ENCODE assay signal across 15 cellular contexts in genomic region chr18:3254725-3255124, GRCh38. TPM values are rescaled to one million over a fixed set of nuclear protein-coding genes. Genes with fewer than 3 reads are reported as not detected.
DNase-seq lines count a peak whose midpoint lies in the region; ATAC-seq and TF ChIP-seq lines count a peak whose summit lies in the region.
"Had no signal": no experiment of that assay in that cellular context is flagged by ENCODE, and none has a peak within 500 bp of the region (broad histone marks: within the 10 kb centered on the region; RNA-seq: fewer than 3 reads in every experiment).

No MANE protein-coding gene starts in this region.

- TF ChIP-seq POLR2A in gastrocnemius medialis (IDR thresholded peaks at IDR 0.05), result no peak

- peak overlapping the region; percentile 99 for H3K27ac ChIP-seq in gastrocnemius medialis
- H3K27ac ChIP-seq in MM.1S (ENCODE audit: low read length), result no peak overlapping the region

- H3K4me1 Mint-ChIP-seq in T-helper 2 cell treated with Interferon-gamma antibody and Interleukin-4, amounts not matched to agents 5 μg/mL and 100 μg/mL, for 36 hours (ENCODE audit: low read depth), result peaks cover 79% of the 10 kb centered on the region
- H3K4me1 Mint-ChIP-seq in effector memory CD8-positive, alpha-beta T cell (ENCODE audit: low read depth in 2 of 2), result peaks cover 47 to 79% of the 10 kb centered on the region in 2 donors

- H3K79me2 ChIP-seq in Loucy (ENCODE audit: insufficient read depth, low read length) (peaks cover 73% of the 10 kb centered on the region), MM.1S (ENCODE audit: low read length) (peaks cover 50% of the 10 kb centered on the region)

- ATAC-seq in effector memory CD8-positive, alpha-beta T cell (replicated peaks), result no peak
- ATAC-seq in gastrocnemius medialis, result no peak
- ATAC-seq in GM18907 (IDR thresholded peaks at IDR 0.05; ENCODE audit: unreplicated experiment), result no peak
- ATAC-seq: right lobe of liver had no signal

- intact Hi-C loops in gastrocnemius medialis (cut with DNase I; ENCODE audit: low total_unique reads), result loop anchor here (10.0 kb wide), 1 partner anchor 600 kb away; the partner anchor contains the start of gene SMCHD1

- H3K27me3 ChIP-seq in Loucy (ENCODE audit: insufficient read depth, low read length, poor library complexity, severe bottlenecking), result no peaks in the 10 kb centered on the region
- no peaks in the 10 kb centered on the region for H3K27me3 ChIP-seq in gastrocnemius medialis
- no peaks in the 10 kb centered on the region for H3K27me3 ChIP-seq in MM.1S (replicated peaks; ENCODE audit: insufficient read depth, low read length)
- H3K27me3 ChIP-seq: right lobe of liver had no signal

- TF ChIP-seq CTCF in Loucy (conservative IDR thresholded peaks at IDR 0.05; ENCODE audit: low read length) (no peak), gastrocnemius medialis (IDR thresholded peaks at IDR 0.05 in 4 of 5, conservative IDR thresholded peaks at IDR 0.05 in 1 of 5) (no peak), MM.1S (IDR thresholded peaks at IDR 0.05; ENCODE audit: low read length) (no peak)

- H3K27ac Mint-ChIP-seq in T-helper 2 cell treated with Interferon-gamma antibody and Interleukin-4, amounts not matched to agents 5 μg/mL and 100 μg/mL, for 36 hours, result peak overlapping the region; percentile 73
- peak overlapping the region; percentile 78 to 86 for H3K27ac Mint-ChIP-seq in effector memory CD8-positive, alpha-beta T cell

- H3K4me3 ChIP-seq in Loucy (ENCODE audit: low read length, poor library complexity, severe bottlenecking) (no peak overlapping the region), gastrocnemius medialis (peak overlapping the region in 2 of 4 donors; percentile 5 to 98), MM.1S (ENCODE audit: low read length) (no peak overlapping the region)
- H3K4me3 ChIP-seq: right lobe of liver had no signal

- in situ Hi-C loops in gastrocnemius medialis (cut with MboI; ENCODE audit: low sequenced_read_pairs in 4 of 4), result loop anchor here in 1 of 4 donors (25.0 kb wide), 1 partner anchor 692 kb away; the partner anchor contains the start of genes METTL4 and NDC80

- peaks cover 85% of the 10 kb centered on the region for H3K36me3 Mint-ChIP-seq in T-helper 2 cell treated with Interferon-gamma antibody and Interleukin-4, amounts not matched to agents 5 μg/mL and 100 μg/mL, for 36 hours (ENCODE audit: low read depth)
- peaks cover 67% of the 10 kb centered on the region for H3K36me3 Mint-ChIP-seq in effector memory CD8-positive, alpha-beta T cell (ENCODE audit: insufficient read depth)

- H3K9me3 Mint-ChIP-seq in T-helper 2 cell treated with Interferon-gamma antibody and Interleukin-4, amounts not matched to agents 5 μg/mL and 100 μg/mL, for 36 hours, result no peaks in the 10 kb centered on the region
- H3K9me3 Mint-ChIP-seq in effector memory CD8-positive, alpha-beta T cell, result no peaks in the 10 kb centered on the region

- H3K9me2 ChIP-seq in Loucy (replicated peaks; ENCODE audit: low read depth, low read length), result no peaks in the 10 kb centered on the region
- no peaks in the 10 kb centered on the region for H3K9me2 ChIP-seq in MM.1S (replicated peaks; ENCODE audit: insufficient read depth, low read length)

- peak overlapping the region; percentile 98 for H3K4me2 ChIP-seq in Loucy (ENCODE audit: low read depth, low read length, poor library complexity, severe bottlenecking)
- H3K4me2 ChIP-seq in MM.1S (ENCODE audit: low read depth, low read length), result no peak overlapping the region

- H3K9ac ChIP-seq in Loucy (ENCODE audit: low read depth, low read length, poor library complexity, severe bottlenecking) (no peak overlapping the region), MM.1S (ENCODE audit: low read length) (no peak overlapping the region)

- H3F3A ChIP-seq in Loucy (ENCODE audit: low read depth), result peaks cover 4% of the 10 kb centered on the region; the same call in 1 of the 2 replicates
- H3F3A ChIP-seq in MM.1S (ENCODE audit: insufficient read depth, low read length), result peaks cover 20% of the 10 kb centered on the region

- H3K4me3 Mint-ChIP-seq in T-helper 2 cell treated with Interferon-gamma antibody and Interleukin-4, amounts not matched to agents 5 μg/mL and 100 μg/mL, for 36 hours, result peak overlapping the region; percentile 38
- peak overlapping the region in 1 of 2 donors; percentile 17 for H3K4me3 Mint-ChIP-seq in effector memory CD8-positive, alpha-beta T cell

- H2AFZ ChIP-seq in Loucy (ENCODE audit: low read length) (no peak overlapping the region), MM.1S (ENCODE audit: low read length) (no peak overlapping the region)

- no peak for DNase-seq in T-helper 2 cell treated with Interferon-gamma antibody and Interleukin-4, amounts not matched to agents 5 μg/mL and 100 μg/mL, for 36 hours (ENCODE audit: low spot score)
- DNase-seq in T-helper 2 cell (no peak), gastrocnemius medialis (no peak), NCI-H510A treated with DMSO at 0.1 percent for 48 hours (lab: John Stamatoyannopoulos, UW) (no peak), MM.1S (no peak)
- DNase-seq in effector memory CD8-positive, alpha-beta T cell, result no peak
- DNase-seq: activated CD8-positive, alpha-beta memory T cell treated with anti-CD3 and anti-CD28 coated beads, Interleukin-2, amount 50 U/mL, for 4 hours; Calu3; foreskin fibroblast; HCEC 1CT; NCI-H187; right lobe of liver had no signal

- H4K20me1 ChIP-seq in Loucy (ENCODE audit: insufficient read depth, low read length, poor library complexity, severe bottlenecking) (peaks cover 57% of the 10 kb centered on the region), MM.1S (ENCODE audit: insufficient read depth, low read length) (peaks cover 16% of the 10 kb centered on the region)

- H3K9me3 ChIP-seq in Loucy (ENCODE audit: insufficient read depth, low read depth, low read length) (no peaks in the 10 kb centered on the region), gastrocnemius medialis (no peaks in the 10 kb centered on the region), MM.1S (replicated peaks; ENCODE audit: insufficient read depth, low read length) (no peaks in the 10 kb centered on the region)
- H3K9me3 ChIP-seq: right lobe of liver had no signal

- H3K36me3 ChIP-seq in Loucy (ENCODE audit: insufficient read depth, low read length), result peaks cover 57% of the 10 kb centered on the region
- H3K36me3 ChIP-seq in gastrocnemius medialis, result peaks cover 2 to 55% of the 10 kb centered on the region in 2 donors
- H3K36me3 ChIP-seq in MM.1S (replicated peaks; ENCODE audit: insufficient read depth, low read length), result peaks cover 21% of the 10 kb centered on the region

- no peaks in the 10 kb centered on the region for H3K27me3 Mint-ChIP-seq in T-helper 2 cell treated with Interferon-gamma antibody and Interleukin-4, amounts not matched to agents 5 μg/mL and 100 μg/mL, for 36 hours (ENCODE audit: low read depth)
- H3K27me3 Mint-ChIP-seq in effector memory CD8-positive, alpha-beta T cell, result no peaks in the 10 kb centered on the region

- H3K4me1 ChIP-seq in Loucy (ENCODE audit: insufficient read depth, low read length, poor library complexity, severe bottlenecking) (peaks cover 51% of the 10 kb centered on the region), gastrocnemius medialis (peaks cover 87 to 97% of the 10 kb centered on the region in 2 donors), MM.1S (ENCODE audit: low read length) (peaks cover 34% of the 10 kb centered on the region)

RNA-seq across cellular contexts. Expression of gene MYL12A, which starts 7.1 kb away (rescaled TPM):
- total RNA-seq in gastrocnemius medialis, result 1,000 to 10,000 TPM in 2 of 4 donors, 100 to 1,000 TPM in 2; 526 to 2,307 (median 1,474) TPM

RNA-seq across cellular contexts. Expression of gene MYL12B, which starts 7.2 kb away (rescaled TPM):
- 100 to 1,000 TPM; 100 to 293 (median 185) TPM for total RNA-seq in gastrocnemius medialis

RNA-seq across cellular contexts. Expression of gene MYOM1, which starts 35.0 kb away (rescaled TPM):
- total RNA-seq in gastrocnemius medialis, result 100 to 1,000 TPM; 245 to 307 (median 273) TPM
- total RNA-seq: A172 had no signal
